1 cellular context compared by ENCODE assay signal in the genomic region with DNA sequence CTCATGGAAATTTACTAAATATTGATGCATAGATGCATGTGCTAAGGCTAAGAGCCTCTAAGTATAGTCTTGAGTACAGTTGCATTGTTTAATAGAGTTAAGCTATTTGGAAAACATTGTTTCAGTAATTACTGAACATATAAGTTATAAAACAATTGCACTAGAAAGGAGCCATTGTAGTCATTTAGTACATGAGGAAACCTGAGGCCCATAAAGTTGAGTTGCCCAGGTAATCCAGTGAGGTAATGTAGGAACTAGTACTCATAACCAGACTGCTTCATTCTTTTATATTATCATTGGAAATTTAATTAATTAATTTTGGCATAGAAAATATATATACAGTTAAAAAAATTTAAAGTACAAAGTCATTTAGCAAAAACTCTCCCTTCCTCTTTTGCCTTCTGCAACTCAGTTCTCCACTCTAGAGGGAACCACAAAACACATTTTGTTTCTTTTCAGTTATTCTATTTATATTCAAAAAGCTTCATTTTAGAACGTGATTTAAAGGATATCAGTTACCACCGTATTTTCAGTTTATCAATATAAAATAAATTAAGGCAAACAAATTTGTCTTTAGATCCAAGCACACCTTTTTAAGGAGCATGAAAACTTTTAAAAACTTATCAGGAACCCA.
TF ChIP-seq lines count a peak whose summit lies in the region.

No MANE protein-coding gene starts in this region.

TF ChIP-seq in GM12878, 131 proteins besides CTCF, POLR2A, EP300 and RAD21 (continued from another document):
- TF ChIP-seq ZNF217 (IDR thresholded peaks at IDR 0.05): peak; percentile 61; the same call in 1 of the 2 replicates
- peak; percentile 25; the same call in 1 of the 2 replicates for TF ChIP-seq MTA2 (IDR thresholded peaks at IDR 0.05; ENCODE audit: low read depth)
- peak; percentile 73 for TF ChIP-seq SPI1 (IDR thresholded peaks at IDR 0.05; ENCODE audit: borderline replicate concordance, insufficient read depth, low read depth, low read length)
- TF ChIP-seq ATF7 (IDR thresholded peaks at IDR 0.05; ENCODE audit: low read depth): no peak
- peak; percentile 49; the same call in 1 of the 2 replicates for TF ChIP-seq NFIC (IDR thresholded peaks at IDR 0.05; ENCODE audit: low read depth, low read length)
- 0 out of 2 replicates have a peak, but pooled peaks have one; percentile 16 for TF ChIP-seq TCF7 (IDR thresholded peaks at IDR 0.05; ENCODE audit: borderline replicate concordance)
- TF ChIP-seq, protein P1, sequence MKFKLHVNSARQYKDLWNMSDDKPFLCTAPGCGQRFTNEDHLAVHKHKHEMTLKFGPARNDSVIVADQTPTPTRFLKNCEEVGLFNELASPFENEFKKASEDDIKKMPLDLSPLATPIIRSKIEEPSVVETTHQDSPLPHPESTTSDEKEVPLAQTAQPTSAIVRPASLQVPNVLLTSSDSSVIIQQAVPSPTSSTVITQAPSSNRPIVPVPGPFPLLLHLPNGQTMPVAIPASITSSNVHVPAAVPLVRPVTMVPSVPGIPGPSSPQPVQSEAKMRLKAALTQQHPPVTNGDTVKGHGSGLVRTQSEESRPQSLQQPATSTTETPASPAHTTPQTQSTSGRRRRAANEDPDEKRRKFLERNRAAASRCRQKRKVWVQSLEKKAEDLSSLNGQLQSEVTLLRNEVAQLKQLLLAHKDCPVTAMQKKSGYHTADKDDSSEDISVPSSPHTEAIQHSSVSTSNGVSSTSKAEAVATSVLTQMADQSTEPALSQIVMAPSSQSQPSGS (IDR thresholded peaks at IDR 0.05; ENCODE audit: low read length): 0 out of 2 replicates have a peak, but pooled peaks have one; percentile 27
- TF ChIP-seq BHLHE40 (IDR thresholded peaks at IDR 0.05; ENCODE audit: borderline replicate concordance in 1 of 2, low read depth in 2 of 2, low read length in 1 of 2): peak; percentile 23 to 25; a peak in 2 of 4 replicates
- no peak for TF ChIP-seq CBFB (IDR thresholded peaks at IDR 0.05; ENCODE audit: low read depth)
- no peak for TF ChIP-seq SMARCA5 (IDR thresholded peaks at IDR 0.05)
- TF ChIP-seq, protein P2, sequence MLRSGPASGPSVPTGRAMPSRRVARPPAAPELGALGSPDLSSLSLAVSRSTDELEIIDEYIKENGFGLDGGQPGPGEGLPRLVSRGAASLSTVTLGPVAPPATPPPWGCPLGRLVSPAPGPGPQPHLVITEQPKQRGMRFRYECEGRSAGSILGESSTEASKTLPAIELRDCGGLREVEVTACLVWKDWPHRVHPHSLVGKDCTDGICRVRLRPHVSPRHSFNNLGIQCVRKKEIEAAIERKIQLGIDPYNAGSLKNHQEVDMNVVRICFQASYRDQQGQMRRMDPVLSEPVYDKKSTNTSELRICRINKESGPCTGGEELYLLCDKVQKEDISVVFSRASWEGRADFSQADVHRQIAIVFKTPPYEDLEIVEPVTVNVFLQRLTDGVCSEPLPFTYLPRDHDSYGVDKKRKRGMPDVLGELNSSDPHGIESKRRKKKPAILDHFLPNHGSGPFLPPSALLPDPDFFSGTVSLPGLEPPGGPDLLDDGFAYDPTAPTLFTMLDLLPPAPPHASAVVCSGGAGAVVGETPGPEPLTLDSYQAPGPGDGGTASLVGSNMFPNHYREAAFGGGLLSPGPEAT (IDR thresholded peaks at IDR 0.05; ENCODE audit: low read depth): 0 out of 2 replicates have a peak, but pooled peaks have one; percentile 15
- TF ChIP-seq JUNB (IDR thresholded peaks at IDR 0.05): peak; percentile 29; the same call in 1 of the 2 replicates
TF ChIP-seq in GM12878: peak in this region for 12.
